24 cellular contexts compared by ENCODE assay signal in the genomic region with DNA sequence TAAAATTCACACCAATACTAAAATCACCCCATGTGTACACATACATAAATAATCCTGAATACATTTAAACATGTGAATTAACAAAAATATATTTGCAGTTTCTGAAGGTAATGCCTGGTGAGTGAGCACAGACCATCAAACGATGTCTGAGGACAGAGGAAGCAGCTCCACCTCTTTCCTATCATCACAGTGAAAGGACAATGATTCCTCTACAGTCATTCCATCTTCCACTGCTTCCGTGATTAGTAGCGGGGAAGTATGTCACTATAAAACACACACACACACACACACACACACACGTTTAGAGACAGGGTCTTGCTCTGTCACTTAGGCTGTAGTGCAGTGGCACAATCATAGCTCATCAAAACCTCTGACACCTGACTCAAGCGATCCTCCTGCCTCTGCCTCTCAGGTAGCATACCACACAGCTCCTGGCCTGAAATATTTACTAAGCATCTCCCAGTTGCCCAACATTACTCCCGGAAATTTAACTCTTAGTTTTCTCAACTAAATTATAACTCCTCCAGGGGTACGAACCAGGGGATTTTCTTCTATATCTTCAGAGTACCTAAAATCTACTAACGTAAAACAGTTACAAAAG. TPM values are rescaled to one million over a fixed set of nuclear protein-coding genes. Genes with fewer than 3 reads are reported as not detected.
DNase-seq lines count a peak whose midpoint lies in the region; ATAC-seq, FAIRE-seq and TF ChIP-seq lines count a peak whose summit lies in the region.
"Had no signal": no experiment of that assay in that cellular context is flagged by ENCODE, and none has a peak within 500 bp of the region (broad histone marks: within the 10 kb centered on the region; RNA-seq: fewer than 3 reads in every experiment).

No MANE protein-coding gene starts in this region.

- TF ChIP-seq RAD21 in K562 (CRISPR knock-in tag; conservative IDR thresholded peaks at IDR 0.05 in 1 of 2, IDR thresholded peaks at IDR 0.05 in 1 of 2) = no peak
- no peak for TF ChIP-seq RAD21 in HepG2 (CRISPR knock-in tag; IDR thresholded peaks at IDR 0.05)

- peaks cover 9% of the 10 kb centered on the region; the same call in 1 of the 2 replicates for H3K4me1 ChIP-seq in GM23338 (ENCODE audit: insufficient read depth)
- H3K4me1 ChIP-seq in K562 (replicated peaks in 1 of 2; ENCODE audit: control insufficient read depth in 2 of 2, insufficient read depth in 2 of 2, low read length in 2 of 2) = no peaks in the 10 kb centered on the region; a peak in 2 of 5 replicates
- H3K4me1 ChIP-seq in HepG2 (ENCODE audit: insufficient read depth, low read length) = peaks cover 50% of the 10 kb centered on the region
- H3K4me1 ChIP-seq: SJSA1 had no signal

- no peaks in the 10 kb centered on the region for H3K9me1 ChIP-seq in K562 (ENCODE audit: control insufficient read depth, insufficient read depth, low read length)

- no TSS peak for BruUV-seq in Calu3 (replicated peaks; lab: Mats Ljungman, UMichigan)
- no TSS peak for BruUV-seq in K562 (replicated peaks; lab: Mats Ljungman, UMichigan)
- BruUV-seq in HepG2 (replicated peaks; lab: Mats Ljungman, UMichigan) = no TSS peak

- intact Hi-C loops in Calu3 (cut with micrococcal nuclease; ENCODE audit: unreplicated experiment) = loop anchor here (5.0 to 10.0 kb wide), 2 partner anchors 41 to 159 kb away; no protein-coding TSS in a partner anchor
- intact Hi-C loops in K562 (cut with micrococcal nuclease) = no loop called here
- intact Hi-C loops in HepG2 (cut with micrococcal nuclease; ENCODE audit: unreplicated experiment) = loop anchor here (10.0 kb wide), 2 partner anchors 379 to 499 kb away; a partner anchor contains a TSS

- ATAC-seq in GM23338 (peak; percentile 38; the same call in 2 of the 3 replicates), K562 (peak; percentile 37; the same call in 2 of the 3 replicates), HepG2 (peak; percentile 56; the same call in 1 of the 3 replicates), GM18520 (IDR thresholded peaks at IDR 0.05; ENCODE audit: unreplicated experiment) (no peak)
- ATAC-seq in natural killer cell treated with Interleukin-12 subunit alpha and Interleukin-12 subunit beta and Interleukin-15 and Interleukin-18, amount 100 ng/mL, for 72 hours = no peak
- ATAC-seq: CD8-positive, alpha-beta T cell had no signal

- H3K27me3 Mint-ChIP-seq in Calu3 (ENCODE audit: unreplicated experiment) = no peaks in the 10 kb centered on the region
- H3K27me3 Mint-ChIP-seq in GM23338 (ENCODE audit: insufficient read depth, low read depth, poor library complexity) = peaks cover 2% of the 10 kb centered on the region
- no peaks in the 10 kb centered on the region for H3K27me3 Mint-ChIP-seq in natural killer cell treated with Interleukin-12 subunit alpha and Interleukin-12 subunit beta and Interleukin-15 and Interleukin-18, amount 100 ng/mL, for 72 hours
- H3K27me3 Mint-ChIP-seq: B cell had no signal

- TF ChIP-seq POLR2A in K562 (conservative IDR thresholded peaks at IDR 0.05) (no peak), HepG2 (IDR thresholded peaks at IDR 0.05; ENCODE audit: insufficient read depth in 1 of 2, low read depth in 2 of 2, low read length in 2 of 2) (no peak)

- no peaks in the 10 kb centered on the region for H3K27me3 ChIP-seq in GM23338 (ENCODE audit: insufficient read depth)
- H3K27me3 ChIP-seq in K562 (ENCODE audit: control insufficient read depth in 2 of 2, insufficient read depth in 2 of 2, low read length in 2 of 2) = no peaks in the 10 kb centered on the region
- no peaks in the 10 kb centered on the region for H3K27me3 ChIP-seq in HepG2 (ENCODE audit: control insufficient read depth in 1 of 2, insufficient read depth in 2 of 2, low read length in 2 of 2)
- H3K27me3 ChIP-seq: SJSA1 had no signal

- H3K4me1 Mint-ChIP-seq in Calu3 (ENCODE audit: low read depth, unreplicated experiment) (peaks cover 48% of the 10 kb centered on the region), GM23338 (peaks cover 19% of the 10 kb centered on the region)
- H3K4me1 Mint-ChIP-seq in natural killer cell treated with Interleukin-12 subunit alpha and Interleukin-12 subunit beta and Interleukin-15 and Interleukin-18, amount 100 ng/mL, for 72 hours (ENCODE audit: low read depth in 2 of 2) = peaks cover 18 to 23% of the 10 kb centered on the region in 2 donors

- H3K27ac Mint-ChIP-seq in Calu3 (ENCODE audit: unreplicated experiment) (peak overlapping the region; percentile 26), GM23338 (no peak overlapping the region)
- H3K27ac Mint-ChIP-seq in natural killer cell treated with Interleukin-12 subunit alpha and Interleukin-12 subunit beta and Interleukin-15 and Interleukin-18, amount 100 ng/mL, for 72 hours = no peak overlapping the region
- H3K27ac Mint-ChIP-seq: B cell; CD8-positive, alpha-beta T cell had no signal

- H3K4me3 Mint-ChIP-seq in Calu3 (ENCODE audit: low read depth, unreplicated experiment) (no peak overlapping the region), GM23338 (no peak overlapping the region)
- no peak overlapping the region for H3K4me3 Mint-ChIP-seq in natural killer cell treated with Interleukin-12 subunit alpha and Interleukin-12 subunit beta and Interleukin-15 and Interleukin-18, amount 100 ng/mL, for 72 hours
- H3K4me3 Mint-ChIP-seq: B cell; CD8-positive, alpha-beta T cell had no signal

- CTCF ChIA-PET in Calu3 (lab: Charles Lee) (interaction anchor here (0.6 kb wide), 1 partner anchor 8 kb away, joined by 4 read pairs; no protein-coding TSS in a partner anchor), K562 (lab: Yijun Ruan, JAX; ENCODE audit: low intra/inter-chr PET ratio) (no interaction called here), HepG2 (lab: Yijun Ruan, JAX; ENCODE audit: low intra/inter-chr PET ratio, low total read pairs) (no interaction called here)

- H4K20me1 ChIP-seq in GM23338 (replicated peaks; ENCODE audit: insufficient read depth) = peaks cover 9% of the 10 kb centered on the region; the same call in 1 of the 2 replicates
- 0 out of 2 replicates have a peak, but pooled peaks cover 4% of the 10 kb centered on the region for H4K20me1 ChIP-seq in K562 (replicated peaks; ENCODE audit: control insufficient read depth, insufficient read depth, low read length)
- H4K20me1 ChIP-seq in HepG2 (ENCODE audit: insufficient read depth, low read length) = peaks cover 56% of the 10 kb centered on the region

- H3K9me2 ChIP-seq in GM23338 (ENCODE audit: insufficient read depth) = no peaks in the 10 kb centered on the region

- H3K27ac ChIP-seq in GM23338 (ENCODE audit: low read depth) (no peak overlapping the region), K562 (ENCODE audit: extremely low read depth, low read depth, low read length) (no peak overlapping the region), HepG2 (ENCODE audit: extremely low read length, insufficient read depth, low read length) (no peak overlapping the region)
- H3K27ac ChIP-seq: C4-2B, SJSA1 had no signal

- DNase-seq in Calu3 (no peak), GM23338 (ENCODE audit: low spot score) (no peak), K562 (ENCODE audit: extremely low read depth in 1 of 4, low spot score in 3 of 4) (no peak), HepG2 (ENCODE audit: low spot score) (no peak), NCI-H82 (lab: John Stamatoyannopoulos, UW) (no peak)
- DNase-seq in natural killer cell treated with Interleukin-12 subunit alpha and Interleukin-12 subunit beta and Interleukin-15 and Interleukin-18, amount 100 ng/mL, for 72 hours (ENCODE audit: low spot score) = no peak
- DNase-seq: CD8-positive, alpha-beta T cell; DMS79 treated with DMSO at 0.1 percent for 48 hours; GF-D8; KBM-7; MV-4-11; NCI-H1105; NCI-H1436 treated with DMSO at 0.1 percent for 48 hours; NCI-H187 treated with DMSO at 0.1 percent for 48 hours; NCI-H2171 treated with DMSO at 0.1 percent for 48 hours; NCI-H345; NCI-H510A treated with DMSO at 0.1 percent for 48 hours; NCI-H748 treated with DMSO at 0.1 percent for 48 hours had no signal

- no peak overlapping the region for H3K9ac ChIP-seq in K562 (ENCODE audit: insufficient read depth in 1 of 2, low read depth in 2 of 2, low read length in 2 of 2)
- no peak overlapping the region for H3K9ac ChIP-seq in HepG2 (ENCODE audit: insufficient read depth, low read depth, low read length)

- no peak overlapping the region for H2AFZ ChIP-seq in GM23338
- no peak overlapping the region for H2AFZ ChIP-seq in K562 (ENCODE audit: low read depth, low read length)
- no peak overlapping the region for H2AFZ ChIP-seq in HepG2 (ENCODE audit: low read length)

- H3F3A ChIP-seq in GM23338 (replicated peaks; ENCODE audit: low read depth) = no peaks in the 10 kb centered on the region

- H3K4me2 ChIP-seq in GM23338 = no peak overlapping the region
- H3K4me2 ChIP-seq in K562 (ENCODE audit: insufficient read depth, low read length) = no peak overlapping the region
- H3K4me2 ChIP-seq in HepG2 (ENCODE audit: low read depth, low read length) = no peak overlapping the region

- H3K36me3 ChIP-seq in GM23338 (ENCODE audit: insufficient read depth) (no peaks in the 10 kb centered on the region), K562 (ENCODE audit: control insufficient read depth, insufficient read depth, low read length) (no peaks in the 10 kb centered on the region; the same call in 1 of the 3 replicates), HepG2 (replicated peaks in 1 of 2; ENCODE audit: control insufficient read depth in 1 of 2, insufficient read depth in 2 of 2, low read length in 2 of 2) (peaks cover 1 to 9% of the 10 kb centered on the region in 2 experiments; a peak in 1 of 5 replicates)
- H3K36me3 ChIP-seq: SJSA1 had no signal

- H3K79me2 ChIP-seq in GM23338 (replicated peaks; ENCODE audit: insufficient read depth) (peaks cover 96% of the 10 kb centered on the region), K562 (ENCODE audit: control insufficient read depth, insufficient read depth, low read length) (peaks cover 97% of the 10 kb centered on the region), HepG2 (ENCODE audit: insufficient read depth, low read length) (peaks cover 98% of the 10 kb centered on the region)

- H3K4me3 ChIP-seq in GM23338 (no peak overlapping the region), K562 (no peak overlapping the region), HepG2 (replicated peaks in 1 of 3; ENCODE audit: insufficient read depth in 1 of 3, low read depth in 2 of 3, low read length in 3 of 3) (no peak overlapping the region)
- H3K4me3 ChIP-seq: SJSA1 had no signal

- POLR2A ChIA-PET in K562 (lab: Yijun Ruan, JAX) (interaction anchor here (0.8 to 2.6 kb wide), 6 partner anchors 9 to 41 kb away, joined by 3 to 12 read pairs (median 4); a partner anchor contains a TSS), HepG2 (lab: Yijun Ruan, JAX) (interaction anchor here (1.7 kb wide), 1 partner anchor 12 kb away, joined by 6 read pairs; a partner anchor contains a TSS)

- H3K9me3 ChIP-seq in K562 (replicated peaks; ENCODE audit: control insufficient read depth, insufficient read depth, low read depth, low read length) (no peaks in the 10 kb centered on the region; the same call in 1 of the 2 replicates), HepG2 (ENCODE audit: low read length) (peaks cover 8% of the 10 kb centered on the region)

- FAIRE-seq in K562 (lab: Jason Lieb, UNC) = no peak
- FAIRE-seq in HepG2 (lab: Jason Lieb, UNC) = no peak
- FAIRE-seq: GM12891, H1 had no signal

- 68% methylated on average over 8 of the region's 8 CpGs for WGBS in K562 (ENCODE audit: insufficient coverage, low coverage, missing lambda C conversion rate)
- WGBS in HepG2 (ENCODE audit: low lambda C conversion rate) = 67% methylated on average over 8 of the region's 8 CpGs

- in situ Hi-C loops in K562 (cut with MboI) (no loop called here), HepG2 (cut with HindIII; ENCODE audit: extremely low pct_ligation_motif_present, low pct_unique_long_range_greater_than_20kb) (no loop called here)

- H3K36me3 Mint-ChIP-seq in Calu3 (ENCODE audit: insufficient read depth, unreplicated experiment) = peaks cover 22% of the 10 kb centered on the region
- peaks cover 20% of the 10 kb centered on the region for H3K36me3 Mint-ChIP-seq in GM23338 (ENCODE audit: low read depth)
- peaks cover 5% of the 10 kb centered on the region for H3K36me3 Mint-ChIP-seq in natural killer cell treated with Interleukin-12 subunit alpha and Interleukin-12 subunit beta and Interleukin-15 and Interleukin-18, amount 100 ng/mL, for 72 hours

- H3K9me3 Mint-ChIP-seq in Calu3 (ENCODE audit: low read depth, unreplicated experiment) (peaks cover 13% of the 10 kb centered on the region), GM23338 (peaks cover 8% of the 10 kb centered on the region; the same call in 2 of the 3 replicates)
- H3K9me3 Mint-ChIP-seq in natural killer cell treated with Interleukin-12 subunit alpha and Interleukin-12 subunit beta and Interleukin-15 and Interleukin-18, amount 100 ng/mL, for 72 hours = no peaks in the 10 kb centered on the region

- TF ChIP-seq EP300 in K562 (IDR thresholded peaks at IDR 0.05; ENCODE audit: low read length) (no peak), HepG2 (IDR thresholded peaks at IDR 0.05; ENCODE audit: low read depth in 2 of 2, low read length in 2 of 2) (no peak), HepG2 (CRISPR knock-in tag; IDR thresholded peaks at IDR 0.05; ENCODE audit: borderline replicate concordance) (no peak)

- TF ChIP-seq CTCF in Calu3 (IDR thresholded peaks at IDR 0.05; ENCODE audit: unreplicated experiment) = no peak
- TF ChIP-seq CTCF in GM23338 (conservative IDR thresholded peaks at IDR 0.05; ENCODE audit: low read depth in 2 of 2) = no peak
- TF ChIP-seq CTCF in K562 (IDR thresholded peaks at IDR 0.05 in 2 of 3, conservative IDR thresholded peaks at IDR 0.05 in 1 of 3; ENCODE audit: insufficient read depth in 2 of 3, low read depth in 1 of 3, low read length in 3 of 3) = no peak
- no peak for TF ChIP-seq CTCF in HepG2 (CRISPR knock-in tag; IDR thresholded peaks at IDR 0.05)

RNA-seq across cellular contexts. Expression of a gene that starts 12.8 kb away (rescaled TPM):
- total RNA-seq in Calu3 (2022) = 20.8 and 25.9 TPM in 2 replicates
- 17.3 and 17.9 TPM in 2 replicates for total RNA-seq in GM23338 (2014; rRNA removed; shearing (Covaris generic))
- 13.1 and 17.2 TPM in 2 replicates for polyA plus RNA-seq in GM23338 (2016; fragmentation: Nextera tagmentation; extraction: Ambion mirVana)
- 23.5 and 25.4 TPM in 2 replicates for total RNA-seq in K562 (2011; cell fraction: chromatin; rRNA removed; ENCODE audit: low replicate concordance)
- total RNA-seq in K562 (2011; cell fraction: nucleolus; rRNA removed) = 9.7 and 12.6 TPM in 2 replicates
- 16.1 and 19.7 TPM in 2 replicates for total RNA-seq in K562 (2011; cell fraction: nucleoplasm; rRNA removed)
- 19.1 and 23.1 TPM in 2 replicates for total RNA-seq in K562 (2014; rRNA removed)
- 21.2 and 25.3 TPM in 2 replicates for total RNA-seq in K562 (2014; rRNA removed; fragmentation: Illumina TruSeq; extraction: Trizol)
- 15.6 and 18.3 TPM in 2 replicates for total RNA-seq in K562 (2015; rRNA removed; fragmentation: Illumina TruSeq; extraction: Trizol)
- 24.4 and 24.9 TPM in 2 replicates for total RNA-seq in K562 (2021)
- 30.5 and 41.7 TPM in 2 replicates for polyA plus RNA-seq in K562 (2011; rRNA removed)
- 18.8 and 20.8 TPM in 2 replicates for polyA plus RNA-seq in K562 (2011; cell fraction: cytosol; rRNA removed)
- 13.2 and 13.6 TPM in 2 replicates for polyA plus RNA-seq in K562 (2011; cell fraction: nucleus; rRNA removed)
- polyA plus RNA-seq in K562 (2012) = 12.6 and 16.0 TPM in 2 replicates
- polyA plus RNA-seq in K562 (2014; fragmentation: Illumina TruSeq; extraction: Trizol) = 17.4 and 20.0 TPM in 2 replicates
- polyA plus RNA-seq in K562 (2014; fragmentation: Nextera tagmentation; extraction: Ambion mirVana) = 10 to 100 TPM in 1 of 2 experiments, 1 to 10 TPM in 1; 8.3 to 11.2 TPM
- 17.4 and 19.8 TPM in 2 replicates for polyA plus RNA-seq in K562 (2014; rRNA removed)
- polyA minus RNA-seq in K562 (2011; rRNA and poly(A)+ RNA removed) = 40.6 and 47.1 TPM in 2 replicates
- polyA minus RNA-seq in K562 (2011; cell fraction: cytosol; rRNA and poly(A)+ RNA removed) = 16.2 and 23.9 TPM in 2 replicates
- polyA minus RNA-seq in K562 (2011; cell fraction: nucleus; rRNA and poly(A)+ RNA removed) = 5.5 and 13.2 TPM in 2 replicates
- 33.2 and 37.0 TPM in 2 replicates for total RNA-seq in HepG2 (2016; rRNA removed; fragmentation: Illumina TruSeq; extraction: Trizol)
- 54.2 TPM in 2 replicates for total RNA-seq in HepG2 (2016; cell fraction: cytosol; rRNA removed; fragmentation: Illumina TruSeq; extraction: Trizol; ENCODE audit: low read depth)
- total RNA-seq in HepG2 (2016; cell fraction: insoluble cytoplasmic fraction; rRNA removed; fragmentation: Illumina TruSeq; extraction: Trizol) = 31.4 and 39.0 TPM in 2 replicates
- 37.5 and 40.4 TPM in 2 replicates for total RNA-seq in HepG2 (2016; cell fraction: membrane; rRNA removed; fragmentation: Illumina TruSeq; extraction: Trizol)
- 17.5 and 22.7 TPM in 2 replicates for total RNA-seq in HepG2 (2016; cell fraction: nucleus; rRNA removed; fragmentation: Illumina TruSeq; extraction: Trizol)
- 30.4 and 37.5 TPM in 2 replicates for polyA plus RNA-seq in HepG2 (2011; rRNA removed)
- polyA plus RNA-seq in HepG2 (2011; cell fraction: cytosol; rRNA removed) = 25.4 and 26.3 TPM in 2 replicates
- polyA plus RNA-seq in HepG2 (2011; cell fraction: nucleus; rRNA removed) = 14.0 and 14.1 TPM in 2 replicates
- 26.8 and 28.3 TPM in 2 replicates for polyA plus RNA-seq in HepG2 (2012)
- 10.0 and 15.4 TPM in 2 replicates for polyA plus RNA-seq in HepG2 (2016; cell fraction: cytosol; fragmentation: Illumina TruSeq; extraction: Trizol; ENCODE audit: low read depth)
- 32.4 and 35.3 TPM in 2 replicates for polyA plus RNA-seq in HepG2 (2016; cell fraction: insoluble cytoplasmic fraction; fragmentation: Illumina TruSeq; extraction: Trizol; ENCODE audit: low read depth)
- 21.0 and 22.4 TPM in 2 replicates for polyA plus RNA-seq in HepG2 (2016; cell fraction: membrane; fragmentation: Illumina TruSeq; extraction: Trizol; ENCODE audit: low read depth)
- polyA plus RNA-seq in HepG2 (2016; cell fraction: nucleus; fragmentation: Illumina TruSeq; extraction: Trizol; ENCODE audit: insufficient read depth, low read depth) = 25.3 and 33.8 TPM in 2 replicates
- polyA minus RNA-seq in HepG2 (2011; rRNA and poly(A)+ RNA removed; ENCODE audit: low replicate concordance) = 31.8 and 37.7 TPM in 2 replicates
- polyA minus RNA-seq in HepG2 (2011; cell fraction: cytosol; rRNA and poly(A)+ RNA removed) = 20.5 and 27.7 TPM in 2 replicates
- polyA minus RNA-seq in HepG2 (2011; cell fraction: nucleus; rRNA and poly(A)+ RNA removed) = 16.4 and 19.8 TPM in 2 replicates
- total RNA-seq in natural killer cell treated with Interleukin-12 subunit alpha and Interleukin-12 subunit beta and Interleukin-15 and Interleukin-18, amount 100 ng/mL, for 72 hours = 10 to 100 TPM; 30.9 to 31.9 TPM

RNA-seq across cellular contexts. Expression of a gene that starts 12.9 kb away (rescaled TPM):
- total RNA-seq in Calu3 (2022) (42.9 and 43.2 TPM in 2 replicates), K562 (2014; rRNA removed) (15.7 and 20.2 TPM in 2 replicates), K562 (2014; rRNA removed; fragmentation: Illumina TruSeq; extraction: Trizol) (41.2 and 49.7 TPM in 2 replicates), K562 (2015; rRNA removed; fragmentation: Illumina TruSeq; extraction: Trizol) (26.7 and 28.3 TPM in 2 replicates), K562 (2021) (37.5 and 41.4 TPM in 2 replicates), HepG2 (2016; rRNA removed; fragmentation: Illumina TruSeq; extraction: Trizol) (24.4 and 54.1 TPM in 2 replicates)
- total RNA-seq in GM23338 (2014; rRNA removed; shearing (Covaris generic)) = 40.7 and 42.7 TPM in 2 replicates
- polyA plus RNA-seq in GM23338 (2016; fragmentation: Nextera tagmentation; extraction: Ambion mirVana) (181 and 188 TPM in 2 replicates), K562 (2011; rRNA removed) (31.6 and 34.1 TPM in 2 replicates), K562 (2014; fragmentation: Illumina TruSeq; extraction: Trizol) (33.1 and 33.8 TPM in 2 replicates), K562 (2014; fragmentation: Nextera tagmentation; extraction: Ambion mirVana) (10 to 100 TPM; 40.0 to 63.4 TPM), K562 (2014; rRNA removed) (21.7 and 24.1 TPM in 2 replicates), HepG2 (2011; rRNA removed) (18.5 and 22.9 TPM in 2 replicates)
- total RNA-seq in K562 (2011; cell fraction: chromatin; rRNA removed; ENCODE audit: low replicate concordance) = 11.6 and 53.5 TPM in 2 replicates
- 7.5 and 9.5 TPM in 2 replicates for total RNA-seq in K562 (2011; cell fraction: nucleolus; rRNA removed)
- total RNA-seq in K562 (2011; cell fraction: nucleoplasm; rRNA removed) = 25.2 and 39.1 TPM in 2 replicates
- polyA plus RNA-seq in K562 (2011; cell fraction: cytosol; rRNA removed) = 14.1 and 24.1 TPM in 2 replicates
- polyA plus RNA-seq in K562 (2011; cell fraction: nucleus; rRNA removed) = 43.9 and 56.8 TPM in 2 replicates
- 24.7 and 28.9 TPM in 2 replicates for polyA plus RNA-seq in K562 (2012)
- polyA minus RNA-seq in K562 (2011; rRNA and poly(A)+ RNA removed) = 23.8 and 31.0 TPM in 2 replicates
- polyA minus RNA-seq in K562 (2011; cell fraction: cytosol; rRNA and poly(A)+ RNA removed) = 12.9 TPM in 2 replicates
- polyA minus RNA-seq in K562 (2011; cell fraction: nucleus; rRNA and poly(A)+ RNA removed) = 11.7 and 27.5 TPM in 2 replicates
- total RNA-seq in HepG2 (2016; cell fraction: cytosol; rRNA removed; fragmentation: Illumina TruSeq; extraction: Trizol; ENCODE audit: low read depth) = 2.8 and 3.9 TPM in 2 replicates
- total RNA-seq in HepG2 (2016; cell fraction: insoluble cytoplasmic fraction; rRNA removed; fragmentation: Illumina TruSeq; extraction: Trizol) = 22.7 and 49.1 TPM in 2 replicates
- total RNA-seq in HepG2 (2016; cell fraction: membrane; rRNA removed; fragmentation: Illumina TruSeq; extraction: Trizol) = 8.7 and 10.1 TPM in 2 replicates
- 28.1 and 31.6 TPM in 2 replicates for total RNA-seq in HepG2 (2016; cell fraction: nucleus; rRNA removed; fragmentation: Illumina TruSeq; extraction: Trizol)
- 12.0 and 18.1 TPM in 2 replicates for polyA plus RNA-seq in HepG2 (2011; cell fraction: cytosol; rRNA removed)
- polyA plus RNA-seq in HepG2 (2011; cell fraction: nucleus; rRNA removed) = 39.1 and 40.6 TPM in 2 replicates
- 34.3 and 44.7 TPM in 2 replicates for polyA plus RNA-seq in HepG2 (2012)
- polyA plus RNA-seq in HepG2 (2016; cell fraction: cytosol; fragmentation: Illumina TruSeq; extraction: Trizol; ENCODE audit: low read depth) = 1.6 and 2.1 TPM in 2 replicates
- 25.2 TPM in 2 replicates for polyA plus RNA-seq in HepG2 (2016; cell fraction: insoluble cytoplasmic fraction; fragmentation: Illumina TruSeq; extraction: Trizol; ENCODE audit: low read depth)
- polyA plus RNA-seq in HepG2 (2016; cell fraction: membrane; fragmentation: Illumina TruSeq; extraction: Trizol; ENCODE audit: low read depth) = 4.9 and 5.0 TPM in 2 replicates
- 25.3 and 30.8 TPM in 2 replicates for polyA plus RNA-seq in HepG2 (2016; cell fraction: nucleus; fragmentation: Illumina TruSeq; extraction: Trizol; ENCODE audit: insufficient read depth, low read depth)
- polyA minus RNA-seq in HepG2 (2011; rRNA and poly(A)+ RNA removed; ENCODE audit: low replicate concordance) = 8.6 and 9.9 TPM in 2 replicates
- polyA minus RNA-seq in HepG2 (2011; cell fraction: cytosol; rRNA and poly(A)+ RNA removed) = 12.1 and 16.3 TPM in 2 replicates
- polyA minus RNA-seq in HepG2 (2011; cell fraction: nucleus; rRNA and poly(A)+ RNA removed) = 35.1 and 41.3 TPM in 2 replicates
- total RNA-seq in natural killer cell treated with Interleukin-12 subunit alpha and Interleukin-12 subunit beta and Interleukin-15 and Interleukin-18, amount 100 ng/mL, for 72 hours = 10 to 100 TPM; 42.5 to 47.2 TPM

Comparison
In these comparisons a context has a peak if more than half of its experiments do, and no peak if none do; other contexts are left out.
1. ATAC-seq: peak in GM23338 (single experiment), K562 (single experiment) and HepG2 (single experiment); none in natural killer cell treated with Interleukin-12 subunit alpha and Interleukin-12 subunit beta and Interleukin-15 and Interleukin-18, amount 100 ng/mL, for 72 hours (0 of 2) and GM18520 (single experiment).